In genomic region chr4:11194431-11194830, GRCh38 we compare ENCODE assay signal across 23 cellular contexts.
"Had no signal": no experiment of that assay in that cellular context is flagged by ENCODE, and none has a peak within 500 bp of the region (broad histone marks: within the 10 kb centered on the region; RNA-seq: fewer than 3 reads in every experiment).

No MANE protein-coding gene starts in this region.

- DNase-seq: colonic mucosa; dermis blood vessel endothelial cell; endodermal cell; erythroblast; gastrocnemius medialis; glutamatergic neuron; immature natural killer cell; left colon; left ventricle myocardium superior; mesenchymal stem cell; natural killer cell; nucleus accumbens; ovary; right cardiac atrium; small intestine; stimulated activated CD4-positive, alpha-beta T cell treated with anti-CD3 and anti-CD28 coated beads, Interleukin-12 subunit alpha, Interleukin-12 subunit beta, amount 100 ng/mL, for 4 hours; stimulated activated naive CD4-positive, alpha-beta T cell treated with Interleukin-2 at 50 U/mL for 16 hours had no signal

- H3K27ac Mint-ChIP-seq: endodermal cell, immature natural killer cell, natural killer cell, neural progenitor cell, type B pancreatic cell had no signal

- FAIRE-seq: endothelial cell of umbilical vein, keratinocyte, urothelium cell line had no signal

- H3K4me3 Mint-ChIP-seq: endodermal cell, immature natural killer cell, natural killer cell, neural progenitor cell, type B pancreatic cell had no signal

- H3K9me3 Mint-ChIP-seq: endodermal cell, immature natural killer cell, natural killer cell, neural progenitor cell, type B pancreatic cell had no signal

- H3K4me3 ChIP-seq: colonic mucosa, gastrocnemius medialis, lung, neural progenitor cell, ovary had no signal

- H3K36me3 Mint-ChIP-seq: immature natural killer cell, natural killer cell, neural progenitor cell, type B pancreatic cell had no signal

- H3K27me3 Mint-ChIP-seq: type B pancreatic cell had no signal
